17 cellular contexts compared by ENCODE assay signal in genomic region chr3:141405025-141405424, GRCh38. TPM values are rescaled to one million over a fixed set of nuclear protein-coding genes. Genes with fewer than 3 reads are reported as not detected.
DNase-seq lines count a peak whose midpoint lies in the region; ATAC-seq and TF ChIP-seq lines count a peak whose summit lies in the region.
"Had no signal": no experiment of that assay in that cellular context is flagged by ENCODE, and none has a peak within 500 bp of the region (broad histone marks: within the 10 kb centered on the region; RNA-seq: fewer than 3 reads in every experiment).

No MANE protein-coding gene starts in this region.

- no peak overlapping the region for H3K27ac Mint-ChIP-seq in WTC11
- H3K27ac Mint-ChIP-seq in activated naive CD8-positive, alpha-beta T cell treated with anti-CD3 and anti-CD28 coated beads for 36 hours = no peak overlapping the region
- H3K27ac Mint-ChIP-seq: activated B cell treated with CpG ODN at 0.5 μM for 24 hours had no signal

- DNase-seq in right atrium auricular region (ENCODE audit: low spot score) = no peak
- no peak for DNase-seq in left cardiac atrium
- peak; percentile 65 for DNase-seq in choroid plexus epithelial cell (ENCODE audit: low read depth)
- DNase-seq in hepatic stellate cell (ENCODE audit: low spot score) = no peak
- no peak for DNase-seq in WTC11 (ENCODE audit: low spot score)
- no peak for DNase-seq in activated naive CD8-positive, alpha-beta T cell treated with anti-CD3 and anti-CD28 coated beads for 36 hours
- DNase-seq: activated B cell treated with CpG ODN at 0.5 μM for 24 hours; activated naive CD4-positive, alpha-beta T cell; effector CD8-positive, alpha-beta T cell; GF-D8; GOT3; Karpas-422; kidney; NCI-H226 had no signal

- H3K4me1 ChIP-seq in right atrium auricular region = peaks cover 0 to 78% of the 10 kb centered on the region in 2 donors
- H3K4me1 ChIP-seq in muscle layer of duodenum (ENCODE audit: control insufficient read depth in 1 of 2, insufficient read depth in 2 of 2, low read length in 2 of 2) = peaks cover 33 to 39% of the 10 kb centered on the region in 2 donors

- H3K27me3 ChIP-seq in right atrium auricular region (no peaks in the 10 kb centered on the region), muscle layer of duodenum (ENCODE audit: low read depth, low read length) (no peaks in the 10 kb centered on the region)

- ATAC-seq in left cardiac atrium (no peak), WTC11 (no peak), HG03442 (IDR thresholded peaks at IDR 0.05; ENCODE audit: unreplicated experiment) (no peak)

- no peak for TF ChIP-seq CTCF in right atrium auricular region (IDR thresholded peaks at IDR 0.05)
- TF ChIP-seq CTCF in choroid plexus epithelial cell (conservative IDR thresholded peaks at IDR 0.05; ENCODE audit: low read depth, low read length) = no peak
- no peak for TF ChIP-seq CTCF in WTC11 (IDR thresholded peaks at IDR 0.05)

- H3K4me1 Mint-ChIP-seq in WTC11 = peaks cover 27% of the 10 kb centered on the region
- H3K4me1 Mint-ChIP-seq in activated naive CD8-positive, alpha-beta T cell treated with anti-CD3 and anti-CD28 coated beads for 36 hours = peaks cover 41% of the 10 kb centered on the region

- intact Hi-C loops in left cardiac atrium (cut with DNase I) = no loop called here

- no peak overlapping the region for H3K4me3 ChIP-seq in right atrium auricular region
- H3K4me3 ChIP-seq in choroid plexus epithelial cell (ENCODE audit: low read depth, low read length) = no peak overlapping the region
- H3K4me3 ChIP-seq in muscle layer of duodenum (ENCODE audit: low read depth in 1 of 2, low read length in 2 of 2) = no peak overlapping the region

- H3K9me3 ChIP-seq in right atrium auricular region = no peaks in the 10 kb centered on the region
- H3K9me3 ChIP-seq in muscle layer of duodenum (ENCODE audit: control insufficient read depth in 1 of 2, low read length in 2 of 2) = no peaks in the 10 kb centered on the region

- POLR2A ChIA-PET in WTC11 (lab: Charles Lee) = no interaction called here

- CTCF ChIA-PET in WTC11 (lab: Charles Lee) = interaction anchor here (1.3 kb wide), 1 partner anchor 50 kb away, joined by 3 read pairs; no protein-coding TSS in a partner anchor

- no peak overlapping the region for H3K4me3 Mint-ChIP-seq in WTC11
- H3K4me3 Mint-ChIP-seq in activated naive CD8-positive, alpha-beta T cell treated with anti-CD3 and anti-CD28 coated beads for 36 hours = no peak overlapping the region
- H3K4me3 Mint-ChIP-seq: activated B cell treated with CpG ODN at 0.5 μM for 24 hours had no signal

- H3K36me3 Mint-ChIP-seq in WTC11 = no peaks in the 10 kb centered on the region; the same call in 1 of the 2 replicates
- H3K36me3 Mint-ChIP-seq in activated naive CD8-positive, alpha-beta T cell treated with anti-CD3 and anti-CD28 coated beads for 36 hours = peaks cover 22% of the 10 kb centered on the region

- H3K36me3 ChIP-seq in right atrium auricular region (peaks cover 31% of the 10 kb centered on the region), muscle layer of duodenum (ENCODE audit: control insufficient read depth in 1 of 2, insufficient read depth in 2 of 2, low read length in 2 of 2) (peaks cover 17 to 24% of the 10 kb centered on the region in 2 donors)

- no peaks in the 10 kb centered on the region for H3K9me3 Mint-ChIP-seq in WTC11
- no peaks in the 10 kb centered on the region for H3K9me3 Mint-ChIP-seq in activated naive CD8-positive, alpha-beta T cell treated with anti-CD3 and anti-CD28 coated beads for 36 hours
- H3K9me3 Mint-ChIP-seq: activated B cell treated with CpG ODN at 0.5 μM for 24 hours had no signal

- H3K27ac ChIP-seq in right atrium auricular region (peak overlapping the region; percentile 98), muscle layer of duodenum (ENCODE audit: low read length) (peak overlapping the region; percentile 93)

- H3K27me3 Mint-ChIP-seq in WTC11 (ENCODE audit: low read depth) = peaks cover 42% of the 10 kb centered on the region
- H3K27me3 Mint-ChIP-seq in activated naive CD8-positive, alpha-beta T cell treated with anti-CD3 and anti-CD28 coated beads for 36 hours = no peaks in the 10 kb centered on the region
- H3K27me3 Mint-ChIP-seq: activated B cell treated with CpG ODN at 0.5 μM for 24 hours, B cell had no signal

TF ChIP-seq in WTC11, 78 proteins besides CTCF, POLR2A, EP300 and RAD21:
- no peak for TF ChIP-seq MAX (CRISPR knock-in tag; IDR thresholded peaks at IDR 0.05)

RNA-seq across cellular contexts. Expression of gene ZBTB38, which starts 36.7 kb away (rescaled TPM):
- 100 to 1,000 TPM; 120 to 127 TPM for total RNA-seq in right atrium auricular region
- 10 to 100 TPM; 62.9 to 72.6 TPM for total RNA-seq in left cardiac atrium
- total RNA-seq in WTC11 (2021) = 10.5 to 12.3 TPM (median 11.6 TPM) in 3 replicates
- total RNA-seq in activated naive CD8-positive, alpha-beta T cell treated with anti-CD3 and anti-CD28 coated beads for 36 hours = 10 to 100 TPM; 14.7 to 16.7 TPM
